24 cellular contexts compared by ENCODE assay signal in the genomic region with DNA sequence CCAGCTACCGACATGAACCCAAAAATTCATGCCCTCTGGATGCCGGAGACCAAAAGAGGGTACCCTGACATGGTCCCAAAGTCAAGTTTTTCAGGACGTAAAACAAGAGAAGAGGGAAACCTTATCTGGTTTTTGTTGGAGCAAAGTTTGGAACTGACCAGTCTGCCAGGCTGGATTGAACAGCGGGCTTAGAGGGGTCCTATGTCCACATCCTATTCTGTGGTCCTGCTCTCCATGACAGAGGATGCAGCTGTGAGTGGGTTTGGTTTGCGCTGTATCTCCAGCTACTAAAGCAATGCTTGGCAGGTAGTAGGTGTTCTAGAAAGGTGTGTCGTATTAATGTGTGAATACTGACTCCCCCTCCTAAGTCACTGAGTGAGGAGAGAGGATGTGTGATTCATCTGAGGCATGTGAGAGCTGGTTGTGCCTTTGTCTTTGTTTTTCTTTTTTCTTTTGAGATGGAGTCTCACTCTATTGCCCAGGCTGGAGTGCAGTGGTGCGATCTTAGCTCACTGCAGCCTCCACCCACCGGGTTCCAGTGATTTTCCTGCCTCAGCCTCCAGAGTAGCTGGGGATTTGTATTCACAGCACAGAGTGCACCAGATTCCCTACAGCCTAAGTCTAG. TPM values are rescaled to one million over a fixed set of nuclear protein-coding genes. Genes with fewer than 3 reads are reported as not detected.
A peak's percentile ranks its signal among the peaks of the same experiment; 100 is the strongest.
DNase-seq lines count a peak whose midpoint lies in the region; ATAC-seq lines count a peak whose summit lies in the region.
"Had no signal": no experiment of that assay in that cellular context is flagged by ENCODE, and none has a peak within 500 bp of the region (broad histone marks: within the 10 kb centered on the region; RNA-seq: fewer than 3 reads in every experiment).

No MANE protein-coding gene starts in this region.

- no peak overlapping the region for H2AK5ac ChIP-seq in mesenchymal stem cell (ENCODE audit: low read length, severe bottlenecking)

- no peak overlapping the region for H3K4me2 ChIP-seq in mesenchymal stem cell (ENCODE audit: low read length, poor library complexity, severe bottlenecking)

- no peak overlapping the region for H2BK12ac ChIP-seq in mesenchymal stem cell (ENCODE audit: low read length in 2 of 2)

- H3K9ac ChIP-seq in HUES48 (ENCODE audit: low read depth, low read length) = no peak overlapping the region
- H3K9ac ChIP-seq in mesenchymal stem cell (ENCODE audit: low read length) = no peak overlapping the region

- no peak overlapping the region for H2BK120ac ChIP-seq in mesenchymal stem cell (ENCODE audit: low read depth, low read length)

- no peak overlapping the region for H4K91ac ChIP-seq in mesenchymal stem cell (ENCODE audit: low read length)

- DNase-seq in EL (peak; percentile 19), dermis blood vessel endothelial cell (peak; percentile 73), mesenchymal stem cell (no peak), SHP77 (lab: John Stamatoyannopoulos, UW) (no peak)
- DNase-seq: effector CD4-positive, alpha-beta T cell; naive thymus-derived CD8-positive, alpha-beta T cell; NCI-H1436; NCI-H2171 treated with DMSO at 0.1 percent for 48 hours; NCI-H774; OCI-M1; posterior cingulate gyrus; stomach; T-helper 9 cell; upper lobe of left lung had no signal

- no peak overlapping the region for H3K18ac ChIP-seq in mesenchymal stem cell (ENCODE audit: low read depth in 1 of 2, low read length in 2 of 2)

- no peak overlapping the region for H3K4ac ChIP-seq in mesenchymal stem cell (ENCODE audit: low read depth in 1 of 2, low read length in 2 of 2)

- no peaks in the 10 kb centered on the region for H3K27me3 ChIP-seq in HUES48 (ENCODE audit: control insufficient read depth, insufficient read depth, low read length)
- no peaks in the 10 kb centered on the region for H3K27me3 ChIP-seq in mesenchymal stem cell (ENCODE audit: control insufficient read depth in 1 of 2, insufficient read depth in 1 of 2, low read length in 2 of 2)
- H3K27me3 ChIP-seq: SJSA1, stomach, upper lobe of left lung had no signal

- 92% methylated on average over 8 of the region's 8 CpGs for WGBS in mesenchymal stem cell

- H4K8ac ChIP-seq in mesenchymal stem cell (ENCODE audit: low read length) = no peak overlapping the region

- H3K14ac ChIP-seq in mesenchymal stem cell (ENCODE audit: low read length in 2 of 2) = no peak overlapping the region

- no peak overlapping the region for H2BK5ac ChIP-seq in mesenchymal stem cell (ENCODE audit: low read depth, low read length, poor library complexity, severe bottlenecking)

- no peak for ATAC-seq in HG03045 (IDR thresholded peaks at IDR 0.05; ENCODE audit: unreplicated experiment)
- ATAC-seq in HG03196 (IDR thresholded peaks at IDR 0.05; ENCODE audit: unreplicated experiment) = no peak
- no peak for ATAC-seq in GM21576 (IDR thresholded peaks at IDR 0.05; ENCODE audit: unreplicated experiment)
- ATAC-seq: naive thymus-derived CD8-positive, alpha-beta T cell had no signal

- H2BK15ac ChIP-seq in mesenchymal stem cell (ENCODE audit: low read depth, poor library complexity, severe bottlenecking) = no peak overlapping the region

- peaks cover 31% of the 10 kb centered on the region for H3K4me1 ChIP-seq in HUES48 (ENCODE audit: control insufficient read depth, insufficient read depth, low read length)
- H3K4me1 ChIP-seq in mesenchymal stem cell (ENCODE audit: control insufficient read depth, insufficient read depth, low read depth, low read length) = peaks cover 3% of the 10 kb centered on the region
- H3K4me1 ChIP-seq: SJSA1, stomach, upper lobe of left lung had no signal

- no peak overlapping the region for H3K23ac ChIP-seq in mesenchymal stem cell (ENCODE audit: low read length in 2 of 2)

- H3K79me1 ChIP-seq in mesenchymal stem cell (replicated peaks; ENCODE audit: low read length, poor library complexity, severe bottlenecking) = peaks cover 27% of the 10 kb centered on the region

- no peak overlapping the region for H2AFZ ChIP-seq in mesenchymal stem cell (ENCODE audit: low read depth, low read length)

- H3K4me3 ChIP-seq in HUES48 (ENCODE audit: low read depth, low read length) (no peak overlapping the region), mesenchymal stem cell (ENCODE audit: insufficient read depth in 1 of 2, low read depth in 1 of 2, low read length in 2 of 2) (no peak overlapping the region)
- H3K4me3 ChIP-seq: SJSA1, skin epidermis, stomach, upper lobe of left lung had no signal

- H3K27ac ChIP-seq in HUES48 (ENCODE audit: low read depth, low read length) (peak overlapping the region; percentile 52), mesenchymal stem cell (ENCODE audit: low read length, poor library complexity, severe bottlenecking) (peak overlapping the region; percentile 47)
- H3K27ac ChIP-seq: SJSA1, skin epidermis, stomach, upper lobe of left lung had no signal

- peaks cover 50% of the 10 kb centered on the region for H3K36me3 ChIP-seq in HUES48 (ENCODE audit: control insufficient read depth, insufficient read depth, low read length)
- H3K36me3 ChIP-seq in mesenchymal stem cell (ENCODE audit: control insufficient read depth in 1 of 2, insufficient read depth in 2 of 2, low read depth in 1 of 2, low read length in 2 of 2) = peaks cover 38 to 76% of the 10 kb centered on the region in 2 experiments

- no peaks in the 10 kb centered on the region for H3K9me3 ChIP-seq in HUES48 (ENCODE audit: control insufficient read depth, insufficient read depth, low read length)
- H3K9me3 ChIP-seq in mesenchymal stem cell (ENCODE audit: control insufficient read depth, low read length) = no peaks in the 10 kb centered on the region
- H3K9me3 ChIP-seq: SJSA1, stomach, upper lobe of left lung had no signal

RNA-seq across cellular contexts. Expression of a gene that starts 31.0 kb away (rescaled TPM):
- total RNA-seq in dermis blood vessel endothelial cell = 26.2 and 34.6 TPM in 2 replicates
- polyA plus RNA-seq in mesenchymal stem cell (2013, experiment 1 of 2) = 59.6 TPM
- polyA plus RNA-seq in mesenchymal stem cell (2013, experiment 2 of 2) = 58.9 TPM

RNA-seq across cellular contexts. Expression of a gene that starts 31.2 kb away (rescaled TPM):
- 6.1 and 9.0 TPM in 2 replicates for total RNA-seq in dermis blood vessel endothelial cell
- 5.4 TPM for polyA plus RNA-seq in mesenchymal stem cell (2013, experiment 1 of 2)
- polyA plus RNA-seq in mesenchymal stem cell (2013, experiment 2 of 2) = 5.6 TPM

RNA-seq across cellular contexts. Expression of a gene that starts 40.2 kb away (rescaled TPM):
- 157 and 172 TPM in 2 replicates for total RNA-seq in dermis blood vessel endothelial cell
- polyA plus RNA-seq in mesenchymal stem cell (2013, experiment 1 of 2) = 78.8 TPM
- polyA plus RNA-seq in mesenchymal stem cell (2013, experiment 2 of 2) = 76.6 TPM

RNA-seq across cellular contexts. Expression of a gene that starts 53.5 kb away (rescaled TPM):
- not detected in 2 replicates for total RNA-seq in dermis blood vessel endothelial cell
- polyA plus RNA-seq in mesenchymal stem cell (2013, experiment 1 of 2) = not detected
- polyA plus RNA-seq in mesenchymal stem cell (2013, experiment 2 of 2) = not detected
- total RNA-seq: activated T-helper 1 cell treated with anti-CD3 and anti-CD28 coated beads, Interleukin-12 subunit alpha, Interleukin-12 subunit beta, Interleukin-2, Interleukin-4 antibody, amounts not matched to agents 30 ng/mL and 10 ng/mL and 1 ng/mL, durations not matched to agents 14 hours and 24 hours and 36 hours; cardiac septum; Daoy; M059J; naive thymus-derived CD8-positive, alpha-beta T cell; SJSA1; stomach; upper lobe of left lung had no signal
- polyA plus RNA-seq: naive thymus-derived CD8-positive, alpha-beta T cell; stomach had no signal

Comparison
In these comparisons a context has a peak if more than half of its experiments do, and no peak if none do; other contexts are left out.
1. DNase-seq: peak in EL (single experiment) and dermis blood vessel endothelial cell (single experiment); none in mesenchymal stem cell (single experiment) and SHP77 (0 of 2).